16 cellular contexts compared by ENCODE assay signal in the genomic region with DNA sequence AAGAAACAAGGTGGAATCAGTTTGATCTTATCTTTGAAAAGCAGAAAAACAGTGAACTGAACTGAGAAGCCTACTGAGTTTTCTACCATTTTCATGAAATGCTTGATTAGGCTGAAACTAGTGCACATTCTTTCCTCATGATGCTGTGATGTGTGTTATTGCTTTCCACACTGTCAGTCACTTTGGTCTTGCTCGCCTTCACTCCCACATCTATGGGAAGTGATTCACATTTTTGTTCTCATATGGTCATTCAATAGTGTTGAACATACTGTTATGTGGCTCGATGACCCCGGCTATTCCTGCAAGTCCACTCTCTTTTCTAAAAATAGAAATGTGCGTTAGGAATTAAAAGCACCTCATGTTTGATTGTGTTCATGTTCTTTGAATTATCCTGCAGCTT.
DNase-seq lines count a peak whose midpoint lies in the region; ATAC-seq, FAIRE-seq and TF ChIP-seq lines count a peak whose summit lies in the region.
"Had no signal": no experiment of that assay in that cellular context is flagged by ENCODE, and none has a peak within 500 bp of the region (broad histone marks: within the 10 kb centered on the region; RNA-seq: fewer than 3 reads in every experiment).

No MANE protein-coding gene starts in this region.

- POLR2A ChIA-PET in PC-3 (lab: Charles Lee; ENCODE audit: unreplicated experiment) (no interaction called here), H1 (lab: Charles Lee; ENCODE audit: partially characterized antibody) (no interaction called here)
- POLR2A ChIA-PET in CD8-positive, alpha-beta memory T cell (lab: Charles Lee) = no interaction called here

- H3K9ac ChIP-seq in PC-3 (ENCODE audit: low read length) (no peak overlapping the region), H1 (replicated peaks in 1 of 4; ENCODE audit: extremely low read depth in 1 of 4, low read depth in 3 of 4, low read length in 3 of 4) (no peak overlapping the region), colonic mucosa (ENCODE audit: low read depth in 2 of 2, low read length in 2 of 2) (no peak overlapping the region)

- H3K4me2 ChIP-seq in PC-3 (ENCODE audit: low read length) (0 out of 2 replicates have a peak overlapping the region, but pooled peaks have one; percentile 3), H1 (ENCODE audit: insufficient read depth in 1 of 2, low read depth in 2 of 2, low read length in 2 of 2) (no peak overlapping the region)

- TF ChIP-seq CTCF in PC-3 (conservative IDR thresholded peaks at IDR 0.05; ENCODE audit: low read depth, low read length) (no peak), H1 (IDR thresholded peaks at IDR 0.05; ENCODE audit: control extremely low read depth in 1 of 3, insufficient read depth in 1 of 3, low read depth in 1 of 3, low read length in 3 of 3) (no peak), colonic mucosa (IDR thresholded peaks at IDR 0.05) (no peak)

- no peak overlapping the region for H2BK5ac ChIP-seq in H1 (ENCODE audit: low read depth, low read length)

- H3K23me2 ChIP-seq in H1 (ENCODE audit: low read depth, low read length) = no peaks in the 10 kb centered on the region; the same call in 1 of the 2 replicates

- peak; percentile 24 for ATAC-seq in PC-3
- ATAC-seq: activated CD8-positive, alpha-beta T cell treated with anti-CD3 and anti-CD28 coated beads, Interleukin-2, amount 10 ng/mL, durations not matched to agents 7 days and 5 days had no signal

- no peak for FAIRE-seq in H1 (lab: Jason Lieb, UNC)

- H3K56ac ChIP-seq in H1 (replicated peaks; ENCODE audit: insufficient read length, low read depth, low read length) = no peak overlapping the region

- TF ChIP-seq POLR2A in H1 (IDR thresholded peaks at IDR 0.05; ENCODE audit: control extremely low read depth in 1 of 2, low read depth in 2 of 2, low read length in 2 of 2) = no peak

- no peak overlapping the region for H3K23ac ChIP-seq in H1 (ENCODE audit: insufficient read length)

- CTCF ChIA-PET in PC-3 (lab: Charles Lee) = no interaction called here
- CTCF ChIA-PET in H1 (lab: Charles Lee; ENCODE audit: partially characterized antibody) = interaction anchor here (1.3 to 1.4 kb wide), 3 partner anchors 14 to 98 kb away, joined by 3 to 6 read pairs (median 4); no protein-coding TSS in a partner anchor
- CTCF ChIA-PET in CD8-positive, alpha-beta memory T cell (lab: Charles Lee) = no interaction called here

- H3K14ac ChIP-seq in H1 (ENCODE audit: insufficient read length) = no peak overlapping the region

- H2BK15ac ChIP-seq in H1 (ENCODE audit: low read length) = no peak overlapping the region

- 0 out of 2 replicates have a peak overlapping the region, but pooled peaks have one; percentile 48 for H2AK5ac ChIP-seq in H1 (ENCODE audit: low read depth, low read length)

- no peaks in the 10 kb centered on the region for H3K9me2 ChIP-seq in PC-3 (replicated peaks; ENCODE audit: low read length)

- 94% methylated on average over 4 of the region's 4 CpGs; no CpG with 5 or more reads in 1 of the 2 experiments for WGBS in H1 (ENCODE audit: extremely low coverage in 1 of 2, insufficient coverage in 1 of 2, insufficient read length in 1 of 2, insufficient replicate concordance in 2 of 2, low coverage in 1 of 2, low lambda C conversion rate in 2 of 2, missing lambda C conversion rate in 1 of 2), 2 experiments

- H3K4me1 ChIP-seq in PC-3 (ENCODE audit: insufficient read depth, low read length) (peaks cover 18% of the 10 kb centered on the region), H1 (replicated peaks in 1 of 4; ENCODE audit: control insufficient read depth in 3 of 4, insufficient read depth in 4 of 4, low read length in 3 of 4) (peaks cover 0 to 7% (median 1%) of the 10 kb centered on the region in 4 experiments; a peak in 4 of 7 replicates), colonic mucosa (no peaks in the 10 kb centered on the region)
- no peaks in the 10 kb centered on the region for H3K4me1 ChIP-seq in CD8-positive, alpha-beta memory T cell (ENCODE audit: insufficient read depth, low read length)
- H3K4me1 ChIP-seq: uterus had no signal

- H2BK120ac ChIP-seq in H1 (replicated peaks; ENCODE audit: low read depth, low read length) = no peak overlapping the region

- peak; percentile 61 for DNase-seq in AG08396 (ENCODE audit: low spot score)
- peak; percentile 58 for DNase-seq in PC-3
- DNase-seq in H1 (ENCODE audit: low read depth in 1 of 2, low spot score in 2 of 2) = no peak
- DNase-seq in lung microvascular endothelial cell (ENCODE audit: low read depth in 2 of 2) = peak; percentile 85 to 96
- DNase-seq in colonic mucosa = no peak
- no peak for DNase-seq in CD8-positive, alpha-beta memory T cell
- no peak for DNase-seq in amygdala (lab: John Stamatoyannopoulos, UW)
- no peak for DNase-seq in iPS-NIHi7 (ENCODE audit: extremely low spot score)
- DNase-seq: activated CD8-positive, alpha-beta T cell treated with anti-CD3 and anti-CD28 coated beads, Interleukin-2, amount 10 ng/mL, durations not matched to agents 7 days and 5 days; activated naive CD4-positive, alpha-beta T cell treated with Interleukin-2 at 50 U/mL for 16 hours; effector CD4-positive, alpha-beta T cell; MV-4-11; NCI-H2227 treated with DMSO at 0.1 percent for 48 hours; OCI-M1; uterus had no signal

- intact Hi-C loops in PC-3 (cut with micrococcal nuclease) (no loop called here), colonic mucosa (cut with DNase I) (no loop called here)

- 0 out of 2 replicates have a peak overlapping the region, but pooled peaks have one; percentile 29 for H2BK12ac ChIP-seq in H1 (ENCODE audit: low read depth, low read length)

- H3K36me3 ChIP-seq in PC-3 (ENCODE audit: low read depth, low read length) (no peaks in the 10 kb centered on the region), H1 (ENCODE audit: control insufficient read depth in 2 of 4, insufficient read depth in 4 of 4, low read length in 3 of 4) (no peaks in the 10 kb centered on the region), colonic mucosa (no peaks in the 10 kb centered on the region)
- no peaks in the 10 kb centered on the region for H3K36me3 ChIP-seq in CD8-positive, alpha-beta memory T cell (ENCODE audit: insufficient read depth, low read length)
- H3K36me3 ChIP-seq: uterus had no signal

- H3K27ac Mint-ChIP-seq in CD8-positive, alpha-beta memory T cell = no peak overlapping the region
- H3K27ac Mint-ChIP-seq: activated CD8-positive, alpha-beta T cell treated with anti-CD3 and anti-CD28 coated beads, Interleukin-2, amount 10 ng/mL, durations not matched to agents 7 days and 5 days; natural killer cell treated with Interleukin-12 subunit alpha and Interleukin-12 subunit beta and Interleukin-15 and Interleukin-18, amount 100 ng/mL, for 72 hours had no signal

- no peak overlapping the region for H3K4me3 ChIP-seq in PC-3 (ENCODE audit: low read length)
- no peak overlapping the region for H3K4me3 ChIP-seq in H1 (ENCODE audit: extremely low read depth in 1 of 4, insufficient read depth in 2 of 4, low read depth in 3 of 4, low read length in 4 of 4)
- H3K4me3 ChIP-seq in colonic mucosa = no peak overlapping the region
- no peak overlapping the region for H3K4me3 ChIP-seq in CD8-positive, alpha-beta memory T cell (ENCODE audit: low read length)
- H3K4me3 ChIP-seq: uterus had no signal

- H3K4ac ChIP-seq in H1 (replicated peaks; ENCODE audit: insufficient read length, low read depth, low read length) = no peak overlapping the region

- no peaks in the 10 kb centered on the region for H3K36me3 Mint-ChIP-seq in CD8-positive, alpha-beta memory T cell
- H3K36me3 Mint-ChIP-seq: natural killer cell treated with Interleukin-12 subunit alpha and Interleukin-12 subunit beta and Interleukin-15 and Interleukin-18, amount 100 ng/mL, for 72 hours had no signal

- peak overlapping the region; percentile 2; the same call in 1 of the 2 replicates for H2BK20ac ChIP-seq in H1 (ENCODE audit: low read length)

- H3K27ac ChIP-seq in PC-3 (ENCODE audit: low read length) = no peak overlapping the region
- no peak overlapping the region for H3K27ac ChIP-seq in H1 (ENCODE audit: low read depth, low read length)
- no peak overlapping the region for H3K27ac ChIP-seq in colonic mucosa
- no peak overlapping the region for H3K27ac ChIP-seq in CD8-positive, alpha-beta memory T cell (ENCODE audit: low read depth, low read length)
- H3K27ac ChIP-seq: uterus had no signal

- H3F3A ChIP-seq in PC-3 (ENCODE audit: low read length, unreplicated experiment) = no peaks in the 10 kb centered on the region

- H3K79me1 ChIP-seq in H1 (ENCODE audit: low read depth, low read length) = no peaks in the 10 kb centered on the region

- H3K27me3 ChIP-seq in PC-3 (ENCODE audit: low read length) (no peaks in the 10 kb centered on the region), H1 (replicated peaks in 1 of 4; ENCODE audit: control insufficient read depth in 3 of 4, extremely low read depth in 1 of 4, insufficient read depth in 3 of 4, low read length in 3 of 4) (no peaks in the 10 kb centered on the region), colonic mucosa (no peaks in the 10 kb centered on the region)
- no peaks in the 10 kb centered on the region for H3K27me3 ChIP-seq in CD8-positive, alpha-beta memory T cell (ENCODE audit: insufficient read depth, low read length, poor library complexity, severe bottlenecking)
- H3K27me3 ChIP-seq: uterus had no signal

- no peak for TF ChIP-seq RAD21 in H1 (IDR thresholded peaks at IDR 0.05 in 1 of 2, conservative IDR thresholded peaks at IDR 0.05 in 1 of 2; ENCODE audit: low read depth in 2 of 2, low read length in 2 of 2)

- no peak overlapping the region for H3K4me3 Mint-ChIP-seq in CD8-positive, alpha-beta memory T cell
- H3K4me3 Mint-ChIP-seq: activated CD8-positive, alpha-beta T cell treated with anti-CD3 and anti-CD28 coated beads, Interleukin-2, amount 10 ng/mL, durations not matched to agents 7 days and 5 days; natural killer cell treated with Interleukin-12 subunit alpha and Interleukin-12 subunit beta and Interleukin-15 and Interleukin-18, amount 100 ng/mL, for 72 hours had no signal

- H3K27me3 Mint-ChIP-seq in CD8-positive, alpha-beta memory T cell = peaks cover 0 to 3% of the 10 kb centered on the region in 2 donors

- H3K79me2 ChIP-seq in PC-3 (ENCODE audit: low read length) = no peaks in the 10 kb centered on the region
- H3K79me2 ChIP-seq in H1 (ENCODE audit: control insufficient read depth in 1 of 2, insufficient read depth in 2 of 2, low read length in 2 of 2) = no peaks in the 10 kb centered on the region

- no peak for TF ChIP-seq EP300 in H1 (IDR thresholded peaks at IDR 0.05; ENCODE audit: borderline replicate concordance in 1 of 2, low read depth in 2 of 2, low read length in 2 of 2)

- H4K91ac ChIP-seq in H1 (replicated peaks; ENCODE audit: insufficient read length, low read length) = no peak overlapping the region

- H4K5ac ChIP-seq in H1 (ENCODE audit: insufficient read length, low read depth, low read length) = no peak overlapping the region

- H4K20me1 ChIP-seq in PC-3 (ENCODE audit: low read length) = no peaks in the 10 kb centered on the region
- H4K20me1 ChIP-seq in H1 (replicated peaks in 1 of 2; ENCODE audit: control insufficient read depth in 1 of 2, insufficient read depth in 2 of 2, low read length in 2 of 2) = no peaks in the 10 kb centered on the region

- H2AFZ ChIP-seq in PC-3 (ENCODE audit: low read length) = no peak overlapping the region
- H2AFZ ChIP-seq in H1 (ENCODE audit: low read length) = no peak overlapping the region

- H3K9me3 Mint-ChIP-seq in CD8-positive, alpha-beta memory T cell = no peaks in the 10 kb centered on the region
- H3K9me3 Mint-ChIP-seq: natural killer cell treated with Interleukin-12 subunit alpha and Interleukin-12 subunit beta and Interleukin-15 and Interleukin-18, amount 100 ng/mL, for 72 hours had no signal

- no TSS peak for BruUV-seq in PC-3 (replicated peaks; lab: Mats Ljungman, UMichigan)

- H3K4me1 Mint-ChIP-seq in CD8-positive, alpha-beta memory T cell = no peaks in the 10 kb centered on the region

- H3K18ac ChIP-seq in H1 (ENCODE audit: extremely low read depth, low read length) = no peak overlapping the region

- H3K9me3 ChIP-seq in PC-3 (ENCODE audit: low read length) (no peaks in the 10 kb centered on the region), H1 (ENCODE audit: insufficient read depth in 2 of 2, low read depth in 1 of 2, low read length in 1 of 2) (no peaks in the 10 kb centered on the region), colonic mucosa (no peaks in the 10 kb centered on the region)
- no peaks in the 10 kb centered on the region for H3K9me3 ChIP-seq in CD8-positive, alpha-beta memory T cell (ENCODE audit: low read length)
- H3K9me3 ChIP-seq: uterus had no signal

- H4K8ac ChIP-seq in H1 (ENCODE audit: extremely low read depth, insufficient read depth, low read length) = no peak overlapping the region

Comparison
In these comparisons a context has a peak if more than half of its experiments do, and no peak if none do; other contexts are left out.
1. DNase-seq: peak in AG08396 (single experiment), PC-3 (single experiment) and lung microvascular endothelial cell (2 of 2); none in H1 (0 of 2), colonic mucosa (single experiment), CD8-positive, alpha-beta memory T cell (0 of 5), amygdala (0 of 56) and iPS-NIHi7 (single experiment).